ENCODE assay signal across 11 cellular contexts in genomic region chrX:72712094-72712755, GRCh38. TPM values are rescaled to one million over a fixed set of nuclear protein-coding genes. Genes with fewer than 3 reads are reported as not detected.
DNase-seq lines count a peak whose midpoint lies in the region; ATAC-seq and TF ChIP-seq lines count a peak whose summit lies in the region.
"Had no signal": no experiment of that assay in that cellular context is flagged by ENCODE, and none has a peak within 500 bp of the region (broad histone marks: within the 10 kb centered on the region; RNA-seq: fewer than 3 reads in every experiment).

No MANE protein-coding gene starts in this region.

- H3K9ac ChIP-seq in NT2/D1 (ENCODE audit: insufficient read length, low read depth) (no peak overlapping the region), endodermal cell (ENCODE audit: extremely low read depth, low read length, poor library complexity, severe bottlenecking) (no peak overlapping the region)

- DNase-seq in NT2/D1 (ENCODE audit: low read depth, low spot score) (no peak), endodermal cell (no peak), sigmoid colon (no peak), suprapubic skin (ENCODE audit: low spot score in 2 of 2) (no peak), germinal center (ENCODE audit: low spot score) (no peak)
- DNase-seq in activated CD8-positive, alpha-beta memory T cell treated with anti-CD3 and anti-CD28 coated beads, Interleukin-2, amount 10 ng/mL, durations not matched to agents 7 days and 5 days, result no peak
- DNase-seq: activated CD8-positive, alpha-beta memory T cell treated with anti-CD3 and anti-CD28 coated beads, Interleukin-2, amount 50 U/mL, for 48 hours; dorsolateral prefrontal cortex; NCI-H1436 had no signal

- H3K27me3 Mint-ChIP-seq in endodermal cell (ENCODE audit: insufficient read depth), result no peaks in the 10 kb centered on the region
- peaks cover 5% of the 10 kb centered on the region for H3K27me3 Mint-ChIP-seq in activated CD8-positive, alpha-beta memory T cell treated with anti-CD3 and anti-CD28 coated beads, Interleukin-2, amount 10 ng/mL, durations not matched to agents 7 days and 5 days

- ATAC-seq in activated CD8-positive, alpha-beta memory T cell treated with anti-CD3 and anti-CD28 coated beads, Interleukin-2, amount 10 ng/mL, durations not matched to agents 7 days and 5 days, result no peak

- H3K27me3 ChIP-seq in NT2/D1 (ENCODE audit: insufficient read depth, insufficient read length) (no peaks in the 10 kb centered on the region), endodermal cell (ENCODE audit: control insufficient read depth, insufficient read depth, low read length, poor library complexity, severe bottlenecking) (no peaks in the 10 kb centered on the region), sigmoid colon (no peaks in the 10 kb centered on the region), suprapubic skin (no peaks in the 10 kb centered on the region)
- H3K27me3 ChIP-seq: SJSA1 had no signal

- 95% methylated on average over 2 of the region's 2 CpGs; no CpG with 5 or more reads in 1 of the 2 experiments for WGBS in endodermal cell (ENCODE audit: insufficient coverage in 1 of 2, insufficient read length in 1 of 2), 2 experiments
- 36 to 58% methylated on average over 2 of the region's 2 CpGs for WGBS in sigmoid colon, 2 donors
- WGBS in suprapubic skin, result 63% methylated on average over 2 of the region's 2 CpGs

- TF ChIP-seq EP300 in sigmoid colon (IDR thresholded peaks at IDR 0.05) (no peak), suprapubic skin (IDR thresholded peaks at IDR 0.05) (no peak)

- H3K9me3 ChIP-seq in HEK293 (ENCODE audit: control insufficient read depth, insufficient read depth, low read depth, low read length) (no peaks in the 10 kb centered on the region), NT2/D1 (ENCODE audit: insufficient read depth, low read length) (no peaks in the 10 kb centered on the region), endodermal cell (ENCODE audit: control insufficient read depth, low read length) (no peaks in the 10 kb centered on the region), sigmoid colon (no peaks in the 10 kb centered on the region), suprapubic skin (no peaks in the 10 kb centered on the region)
- H3K9me3 ChIP-seq: SJSA1 had no signal

- POLR2A ChIA-PET in HEK293 (lab: Yijun Ruan, JAX), result interaction anchor here (1.1 to 1.4 kb wide), 2 partner anchors 157 to 474 kb away, joined by 3 to 5 read pairs; partner anchors contain the start of gene ERCC6L

- peaks cover 3% of the 10 kb centered on the region for H3K36me3 Mint-ChIP-seq in endodermal cell (ENCODE audit: low read depth)
- H3K36me3 Mint-ChIP-seq in activated CD8-positive, alpha-beta memory T cell treated with anti-CD3 and anti-CD28 coated beads, Interleukin-2, amount 10 ng/mL, durations not matched to agents 7 days and 5 days, result peaks cover 1% of the 10 kb centered on the region

- H3K27ac ChIP-seq in HEK293 (ENCODE audit: extremely low read depth, low read depth, low read length), result peak overlapping the region; percentile 70
- no peak overlapping the region for H3K27ac ChIP-seq in endodermal cell (ENCODE audit: low read depth, low read length)
- peak overlapping the region; percentile 39 to 80 (median 78) for H3K27ac ChIP-seq in sigmoid colon
- no peak overlapping the region for H3K27ac ChIP-seq in suprapubic skin
- H3K27ac ChIP-seq: dorsolateral prefrontal cortex, SJSA1 had no signal

- H3K4me3 ChIP-seq in HEK293 (ENCODE audit: low read depth, low read length) (no peak overlapping the region), NT2/D1 (ENCODE audit: insufficient read length, low read depth) (peak overlapping the region; percentile 15), endodermal cell (ENCODE audit: low read length) (no peak overlapping the region), sigmoid colon (no peak overlapping the region), suprapubic skin (no peak overlapping the region)
- H3K4me3 ChIP-seq: SJSA1 had no signal

- H3K9me3 Mint-ChIP-seq in endodermal cell, result peaks cover 38% of the 10 kb centered on the region
- no peaks in the 10 kb centered on the region for H3K9me3 Mint-ChIP-seq in activated CD8-positive, alpha-beta memory T cell treated with anti-CD3 and anti-CD28 coated beads, Interleukin-2, amount 10 ng/mL, durations not matched to agents 7 days and 5 days (ENCODE audit: low read depth)

- H3K36me3 ChIP-seq in HEK293 (ENCODE audit: control insufficient read depth in 2 of 2, insufficient read depth in 1 of 2, low read length in 2 of 2) (peaks cover 7 to 13% of the 10 kb centered on the region in 2 experiments; a peak in 2 of 3 replicates), NT2/D1 (ENCODE audit: insufficient read depth, insufficient read length, low read length) (peaks cover 4% of the 10 kb centered on the region), endodermal cell (ENCODE audit: control insufficient read depth, insufficient read depth, low read length) (no peaks in the 10 kb centered on the region), sigmoid colon (no peaks in the 10 kb centered on the region), suprapubic skin (no peaks in the 10 kb centered on the region)
- H3K36me3 ChIP-seq: SJSA1 had no signal

- H3K4me1 ChIP-seq in HEK293 (ENCODE audit: control insufficient read depth, insufficient read depth, low read length) (peaks cover 4% of the 10 kb centered on the region), NT2/D1 (ENCODE audit: insufficient read depth, insufficient read length) (no peaks in the 10 kb centered on the region), endodermal cell (ENCODE audit: control insufficient read depth, insufficient read depth, low read length) (no peaks in the 10 kb centered on the region), sigmoid colon (no peaks in the 10 kb centered on the region), suprapubic skin (peaks cover 3% of the 10 kb centered on the region)
- H3K4me1 ChIP-seq: SJSA1 had no signal

- peaks cover 2% of the 10 kb centered on the region for H3K4me1 Mint-ChIP-seq in endodermal cell
- H3K4me1 Mint-ChIP-seq in activated CD8-positive, alpha-beta memory T cell treated with anti-CD3 and anti-CD28 coated beads, Interleukin-2, amount 10 ng/mL, durations not matched to agents 7 days and 5 days, result peaks cover 11% of the 10 kb centered on the region

- intact Hi-C loops in sigmoid colon (cut with DNase I), result no loop called here

- no peak for TF ChIP-seq CTCF in HEK293 (tag by site-specific recombination; IDR thresholded peaks at IDR 0.05)
- no peak for TF ChIP-seq CTCF in endodermal cell (conservative IDR thresholded peaks at IDR 0.05)
- no peak for TF ChIP-seq CTCF in sigmoid colon (IDR thresholded peaks at IDR 0.05)
- no peak for TF ChIP-seq CTCF in suprapubic skin (IDR thresholded peaks at IDR 0.05)

- CTCF ChIA-PET in HEK293 (lab: Yijun Ruan, JAX), result interaction anchor here (0.6 kb wide), 3 partner anchors 26 to 680 kb away, joined by 3 read pairs; no protein-coding TSS in a partner anchor
- CTCF ChIA-PET in activated CD8-positive, alpha-beta memory T cell treated with anti-CD3 and anti-CD28 coated beads, Interleukin-2, amount 10 ng/mL, durations not matched to agents 7 days and 5 days (lab: Charles Lee), result no interaction called here

- no peak overlapping the region for H3K27ac Mint-ChIP-seq in endodermal cell
- H3K27ac Mint-ChIP-seq in activated CD8-positive, alpha-beta memory T cell treated with anti-CD3 and anti-CD28 coated beads, Interleukin-2, amount 10 ng/mL, durations not matched to agents 7 days and 5 days, result no peak overlapping the region

- peak overlapping the region; percentile 60 for H3K4me3 Mint-ChIP-seq in endodermal cell
- no peak overlapping the region for H3K4me3 Mint-ChIP-seq in activated CD8-positive, alpha-beta memory T cell treated with anti-CD3 and anti-CD28 coated beads, Interleukin-2, amount 10 ng/mL, durations not matched to agents 7 days and 5 days

- TF ChIP-seq POLR2A in sigmoid colon (IDR thresholded peaks at IDR 0.05) (no peak), suprapubic skin (IDR thresholded peaks at IDR 0.05) (no peak)

TF ChIP-seq in HEK293, 187 proteins besides CTCF, POLR2A, EP300 and RAD21:
- TF ChIP-seq SCRT2 (tag by site-specific recombination; IDR thresholded peaks at IDR 0.05) (peak; percentile 92), ZNF621 (tag by site-specific recombination; IDR thresholded peaks at IDR 0.05) (no peak), ZBTB17 (tag by site-specific recombination; IDR thresholded peaks at IDR 0.05) (0 out of 2 replicates have a peak, but pooled peaks have one; percentile 9), HOXC10 (CRISPR knock-in tag; IDR thresholded peaks at IDR 0.05) (no peak), ZNF670 (tag by site-specific recombination; IDR thresholded peaks at IDR 0.05; ENCODE audit: low read depth) (no peak), SCRT1 (tag by site-specific recombination; IDR thresholded peaks at IDR 0.05; ENCODE audit: borderline replicate concordance) (peak; percentile 15; the same call in 1 of the 2 replicates), TCF7L2 (IDR thresholded peaks at IDR 0.05; ENCODE audit: borderline replicate concordance, low read depth, low read length) (no peak)

RNA-seq across cellular contexts. Expression of gene PHKA1, which starts 1.9 kb away (rescaled TPM):
- total RNA-seq in endodermal cell (10 to 100 TPM in 1 of 2 donors, 1 to 10 TPM in 1; 6.7 to 10.2 TPM), sigmoid colon (1 to 10 TPM; 4.6 to 9.7 (median 7.0) TPM), suprapubic skin (1 to 10 TPM; 2.9 to 4.3 (median 4.0) TPM)
- 3.6 TPM for polyA plus RNA-seq in endodermal cell (2013, experiment 1 of 2)
- polyA plus RNA-seq in endodermal cell (2013, experiment 2 of 2), result 3.3 TPM
- polyA plus RNA-seq in sigmoid colon, result 1 to 10 TPM in 2 of 3 donors, under 1 TPM in 1; 0.92 to 2.0 (median 1.2) TPM
- total RNA-seq in activated CD8-positive, alpha-beta memory T cell treated with anti-CD3 and anti-CD28 coated beads, Interleukin-2, amount 10 ng/mL, durations not matched to agents 7 days and 5 days, result 1 to 10 TPM; 1.1 to 4.9 TPM

Comparison
In these comparisons a context has a peak if more than half of its experiments do, and no peak if none do; other contexts are left out.
1. H3K27ac ChIP-seq: peak in HEK293 (single experiment) and sigmoid colon (4 of 4); none in endodermal cell (single experiment) and suprapubic skin (single experiment).